ENCODE assay signal across 9 cellular contexts in genomic region chr3:15050405-15051092, GRCh38. TPM values are rescaled to one million over a fixed set of nuclear protein-coding genes. Genes with fewer than 3 reads are reported as not detected.
DNase-seq lines count a peak whose midpoint lies in the region; ATAC-seq and TF ChIP-seq lines count a peak whose summit lies in the region.
"Had no signal": no experiment of that assay in that cellular context is flagged by ENCODE, and none has a peak within 500 bp of the region (broad histone marks: within the 10 kb centered on the region; RNA-seq: fewer than 3 reads in every experiment).

No MANE protein-coding gene starts in this region.

- peaks cover 44% of the 10 kb centered on the region for H3K36me3 ChIP-seq in mammary epithelial cell (ENCODE audit: insufficient read depth, low read length)
- no peaks in the 10 kb centered on the region for H3K36me3 ChIP-seq in breast epithelium

- no peak overlapping the region for H3K9ac ChIP-seq in mammary epithelial cell (ENCODE audit: insufficient read depth, low read length)

- H3K27me3 ChIP-seq in mammary epithelial cell (ENCODE audit: insufficient read depth, low read length) = no peaks in the 10 kb centered on the region
- no peaks in the 10 kb centered on the region for H3K27me3 ChIP-seq in breast epithelium

- no peak overlapping the region for H2AFZ ChIP-seq in mammary epithelial cell (ENCODE audit: low read depth, low read length)

- H3K79me2 ChIP-seq in mammary epithelial cell (ENCODE audit: insufficient read depth, low read length) = peaks cover 66% of the 10 kb centered on the region

- H3K9me3 ChIP-seq in mammary epithelial cell (replicated peaks; ENCODE audit: insufficient read depth, low read length) (no peaks in the 10 kb centered on the region), breast epithelium (no peaks in the 10 kb centered on the region)

- H3K27ac ChIP-seq in mammary epithelial cell (ENCODE audit: insufficient read depth, low read depth, low read length) (no peak overlapping the region), breast epithelium (no peak overlapping the region)

- no peaks in the 10 kb centered on the region for H4K20me1 ChIP-seq in mammary epithelial cell (ENCODE audit: insufficient read depth, low read length)

- H3K27ac Mint-ChIP-seq in stimulated activated naive CD8-positive, alpha-beta T cell treated with anti-CD3 and anti-CD28 coated beads, Interleukin-15, amount 100 ng/mL, for 72 hours = peak overlapping the region; percentile 44 to 75

- intact Hi-C loops in mammary epithelial cell (cut with micrococcal nuclease) = loop anchor here (5.0 kb wide), 1 partner anchor 123 kb away; no protein-coding TSS in a partner anchor
- intact Hi-C loops in breast epithelium (cut with DNase I; ENCODE audit: low total_unique reads) = no loop called here
- intact Hi-C loops in Right ventricle myocardium inferior (cut with DNase I) = no loop called here

- H3K4me2 ChIP-seq in mammary epithelial cell (ENCODE audit: insufficient read depth, low read depth, low read length) = no peak overlapping the region

- DNase-seq in mammary epithelial cell (no peak), breast epithelium (ENCODE audit: low spot score in 2 of 2) (no peak), NOMO-1 treated with DMSO at 0.1 percent for 48 hours (lab: John Stamatoyannopoulos, UW; ENCODE audit: unreplicated experiment) (peak; percentile 34), Right ventricle myocardium inferior (ENCODE audit: missing footprints) (no peak), ureter (ENCODE audit: low spot score) (no peak), NCI-H187 (lab: John Stamatoyannopoulos, UW) (no peak)
- no peak for DNase-seq in stimulated activated naive CD8-positive, alpha-beta T cell treated with anti-CD3 and anti-CD28 coated beads, Interleukin-15, amount 100 ng/mL, for 72 hours
- DNase-seq: SHP77 had no signal

- H3K4me1 ChIP-seq in mammary epithelial cell (ENCODE audit: insufficient read depth, low read length) (no peaks in the 10 kb centered on the region), breast epithelium (no peaks in the 10 kb centered on the region)

- H3K4me1 Mint-ChIP-seq in stimulated activated naive CD8-positive, alpha-beta T cell treated with anti-CD3 and anti-CD28 coated beads, Interleukin-15, amount 100 ng/mL, for 72 hours = peaks cover 62% of the 10 kb centered on the region

- no peak overlapping the region for H3K4me3 ChIP-seq in mammary epithelial cell (replicated peaks in 1 of 3; ENCODE audit: insufficient read depth in 1 of 3, low read depth in 2 of 3, low read length in 3 of 3)
- no peak overlapping the region for H3K4me3 ChIP-seq in breast epithelium

- in situ Hi-C loops in mammary epithelial cell (cut with MboI; ENCODE audit: low sequenced_read_pairs in 2 of 2) = no loop called here

- TSS peak; percentile 2 for BruUV-seq in mammary epithelial cell (replicated peaks; lab: Mats Ljungman, UMichigan)

- dilution Hi-C loops in mammary epithelial cell (cut with HindIII; ENCODE audit: low sequenced_read_pairs) = no loop called here

- CTCF ChIA-PET in mammary epithelial cell (lab: Charles Lee; ENCODE audit: low non-redundant PET) = no interaction called here

- no peak for TF ChIP-seq CTCF in mammary epithelial cell (conservative IDR thresholded peaks at IDR 0.05 in 1 of 2, IDR thresholded peaks at IDR 0.05 in 1 of 2; ENCODE audit: extremely low read depth in 1 of 2, insufficient read depth in 1 of 2, low read depth in 1 of 2, low read length in 2 of 2)
- no peak for TF ChIP-seq CTCF in breast epithelium (IDR thresholded peaks at IDR 0.05)

- no peaks in the 10 kb centered on the region for H3K9me3 Mint-ChIP-seq in stimulated activated naive CD8-positive, alpha-beta T cell treated with anti-CD3 and anti-CD28 coated beads, Interleukin-15, amount 100 ng/mL, for 72 hours

- TF ChIP-seq POLR2A in breast epithelium (IDR thresholded peaks at IDR 0.05) = no peak

- ATAC-seq in HG02759 (IDR thresholded peaks at IDR 0.05; ENCODE audit: unreplicated experiment) = peak; percentile 85
- no peak for ATAC-seq in stimulated activated naive CD8-positive, alpha-beta T cell treated with anti-CD3 and anti-CD28 coated beads, Interleukin-15, amount 100 ng/mL, for 72 hours
- ATAC-seq in Right ventricle myocardium inferior = no peak

- H3K4me3 Mint-ChIP-seq in stimulated activated naive CD8-positive, alpha-beta T cell treated with anti-CD3 and anti-CD28 coated beads, Interleukin-15, amount 100 ng/mL, for 72 hours = no peak overlapping the region

- no peaks in the 10 kb centered on the region for H3K27me3 Mint-ChIP-seq in stimulated activated naive CD8-positive, alpha-beta T cell treated with anti-CD3 and anti-CD28 coated beads, Interleukin-15, amount 100 ng/mL, for 72 hours

- 95% methylated on average over 2 of the region's 3 CpGs for WGBS in mammary epithelial cell (ENCODE audit: low coverage, missing lambda C conversion rate)

RNA-seq across cellular contexts. Expression of gene MRPS25, which starts 14.6 kb away (rescaled TPM):
- 10 to 100 TPM; 15.2 to 62.5 TPM for total RNA-seq in mammary epithelial cell
- 45.6 TPM for polyA plus RNA-seq in mammary epithelial cell
- polyA minus RNA-seq in mammary epithelial cell = 18.6 TPM
- 10 to 100 TPM; 19.5 to 40.0 (median 36.4) TPM for total RNA-seq in breast epithelium
- total RNA-seq in Right ventricle myocardium inferior = 140 TPM
- 99.3 TPM for total RNA-seq in ureter

RNA-seq across cellular contexts. Expression of gene RBSN, which starts 48.4 kb away (rescaled TPM):
- total RNA-seq in mammary epithelial cell (10 to 100 TPM; 21.7 to 23.1 TPM), breast epithelium (10 to 100 TPM; 28.6 to 30.5 (median 29.6) TPM), Right ventricle myocardium inferior (16.5 TPM), ureter (28.0 TPM)
- polyA plus RNA-seq in mammary epithelial cell = 6.3 TPM
- 27.1 TPM for polyA minus RNA-seq in mammary epithelial cell
